1 cellular context compared by ENCODE assay signal in genomic region chr20:462199-462991, GRCh38.
TF ChIP-seq lines count a peak whose summit lies in the region.

Gene TBC1D20, minus strand, starts transcription at chr20:462533. Its CDS starts 128 bp downstream, at chr20:462405.

TF ChIP-seq in K562, 482 proteins besides CTCF, POLR2A, EP300 and RAD21 (continued from another document and continues in another):
- TF ChIP-seq FOXP4 (CRISPR knock-in tag; IDR thresholded peaks at IDR 0.05; ENCODE audit: borderline replicate concordance) (0 out of 2 replicates have a peak, but pooled peaks have one; percentile 36), HNRNPLL (IDR thresholded peaks at IDR 0.05; ENCODE audit: low read depth, low read length, poor library complexity, severe bottlenecking) (peak; percentile 99), RBFOX2 (IDR thresholded peaks at IDR 0.05; ENCODE audit: low read depth, low read length) (peak; percentile 78), SIN3A (IDR thresholded peaks at IDR 0.05; ENCODE audit: borderline replicate concordance in 2 of 2, control insufficient read depth in 1 of 2, low read depth in 2 of 2, low read length in 2 of 2) (peak in 1 of 2 experiments; percentile 49; a peak in 1 of 4 replicates), U2AF2 (optimal IDR thresholded peaks at IDR 0.05; ENCODE audit: low read depth, low read length) (no peak), POLR2AphosphoS5 (IDR thresholded peaks at IDR 0.05; ENCODE audit: control insufficient read depth, insufficient read depth, low read depth, low read length) (peak; percentile 25; the same call in 1 of the 2 replicates), TRIM25 (IDR thresholded peaks at IDR 0.05; ENCODE audit: borderline replicate concordance) (no peak), TRIM24 (IDR thresholded peaks at IDR 0.05) (no peak), AFF1 (IDR thresholded peaks at IDR 0.05; ENCODE audit: low read depth in 1 of 2, partially characterized antibody in 2 of 2) (no peak), NRF1 (conservative IDR thresholded peaks at IDR 0.05 in 1 of 2, IDR thresholded peaks at IDR 0.05 in 1 of 2) (peak; percentile 87 to 91), SUPT5H (IDR thresholded peaks at IDR 0.05) (peak; percentile 49; the same call in 1 of the 2 replicates), ZBTB7A (IDR thresholded peaks at IDR 0.05; ENCODE audit: borderline replicate concordance, control insufficient read depth, low read depth, low read length) (peak; percentile 78; the same call in 1 of the 2 replicates), TAF15 (IDR thresholded peaks at IDR 0.05; ENCODE audit: low read depth, low read length) (peak; percentile 89; the same call in 1 of the 2 replicates), NR1H2 (CRISPR knock-in tag; IDR thresholded peaks at IDR 0.05) (no peak), ZHX1 (conservative IDR thresholded peaks at IDR 0.05; ENCODE audit: low read length) (0 out of 2 replicates have a peak, but pooled peaks have one; percentile 9), MAX (CRISPR knock-in tag; IDR thresholded peaks at IDR 0.05) (peak; percentile 26; the same call in 1 of the 2 replicates), JUND (IDR thresholded peaks at IDR 0.05; ENCODE audit: borderline replicate concordance, low read depth, low read length) (peak; percentile 37; the same call in 1 of the 2 replicates), JUND (tag; IDR thresholded peaks at IDR 0.05; ENCODE audit: borderline replicate concordance, low read depth, low read length) (no peak), POLR2H (tag; IDR thresholded peaks at IDR 0.05; ENCODE audit: low read depth) (peak; percentile 38; the same call in 1 of the 2 replicates), RAD51 (IDR thresholded peaks at IDR 0.05; ENCODE audit: borderline replicate concordance, low read depth) (peak; percentile 54; the same call in 1 of the 2 replicates), XRCC5 (IDR thresholded peaks at IDR 0.05; ENCODE audit: low read depth, low read length) (no peak), KLF1 (tag; IDR thresholded peaks at IDR 0.05) (0 out of 2 replicates have a peak, but pooled peaks have one; percentile 40), CUX1 (CRISPR knock-in tag; IDR thresholded peaks at IDR 0.05) (peak; percentile 52; the same call in 1 of the 2 replicates), SIX5 (IDR thresholded peaks at IDR 0.05; ENCODE audit: borderline replicate concordance in 1 of 2, insufficient read depth in 1 of 2, low read depth in 1 of 2, low read length in 2 of 2) (0 out of 4 replicates have a peak, but pooled peaks of 1 of the 2 experiments have one; percentile 13), CTBP1 (IDR thresholded peaks at IDR 0.05; ENCODE audit: borderline replicate concordance) (0 out of 2 replicates have a peak, but pooled peaks have one; percentile 7), L3MBTL2 (IDR thresholded peaks at IDR 0.05) (peak; percentile 89), POLR2G (IDR thresholded peaks at IDR 0.05; ENCODE audit: low read depth, low read length) (peak; percentile 82), TAF1 (IDR thresholded peaks at IDR 0.05; ENCODE audit: control insufficient read depth, extremely low read depth, insufficient read depth, low read length, severe bottlenecking) (peak; percentile 64), CXXC5 (CRISPR knock-in tag; IDR thresholded peaks at IDR 0.05) (peak; percentile 97), TFE3 (CRISPR knock-in tag; IDR thresholded peaks at IDR 0.05) (peak; percentile 71), ZNF583 (CRISPR knock-in tag; IDR thresholded peaks at IDR 0.05) (no peak), MEIS2 (IDR thresholded peaks at IDR 0.05; ENCODE audit: partially characterized antibody) (peak; percentile 50), MAFF (IDR thresholded peaks at IDR 0.05; ENCODE audit: low read length) (peak; percentile 50; the same call in 1 of the 2 replicates), EGR1 (conservative IDR thresholded peaks at IDR 0.05) (peak; percentile 21; the same call in 1 of the 2 replicates), TBP (optimal IDR thresholded peaks at IDR 0.05; ENCODE audit: low read depth, low read length) (peak; percentile 84), HMGN3 (IDR thresholded peaks at IDR 0.05; ENCODE audit: borderline replicate concordance, extremely low read depth, insufficient read length, low read depth, low read length) (peak; percentile 79), THAP12 (CRISPR knock-in tag; IDR thresholded peaks at IDR 0.05) (peak; percentile 62), SIN3B (IDR thresholded peaks at IDR 0.05; ENCODE audit: low read depth) (peak; percentile 63)
